Comparison of ENCODE assay signal across 7 cellular contexts in the genomic region with DNA sequence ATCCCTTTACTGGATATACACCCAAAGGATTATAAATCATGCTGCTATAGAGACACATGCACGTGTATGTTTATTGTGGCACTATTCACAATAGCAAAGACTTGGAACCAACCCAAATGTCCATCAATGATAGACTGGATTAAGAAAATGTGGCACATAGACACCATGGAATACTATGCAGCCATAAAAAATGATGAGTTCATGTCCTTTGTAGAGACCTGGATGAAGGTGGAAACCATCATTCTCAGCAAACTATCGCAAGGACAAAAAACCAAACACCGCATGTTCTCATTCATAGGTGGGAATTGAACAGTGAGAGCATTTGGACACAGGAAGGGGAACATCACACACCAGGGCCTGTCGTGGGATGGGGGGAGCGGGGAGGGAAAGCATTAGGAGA. TPM values are rescaled to one million over a fixed set of nuclear protein-coding genes. Genes with fewer than 3 reads are reported as not detected.
"Had no signal": no experiment of that assay in that cellular context is flagged by ENCODE, and none has a peak within 500 bp of the region (broad histone marks: within the 10 kb centered on the region; RNA-seq: fewer than 3 reads in every experiment).

No MANE protein-coding gene starts in this region.

RNA-seq across cellular contexts. Expression of a gene that starts 58.0 kb away (rescaled TPM):
- total RNA-seq: OCI-LY7, PC-3, PC-9, Peyer's patch, RPMI7951, SJSA1, T-cell had no signal
